ENCODE assay signal across 21 cellular contexts in genomic region chr3:111362286-111363009, GRCh38.
"Had no signal": no experiment of that assay in that cellular context is flagged by ENCODE, and none has a peak within 500 bp of the region (broad histone marks: within the 10 kb centered on the region; RNA-seq: fewer than 3 reads in every experiment).

No MANE protein-coding gene starts in this region.

- H3K27ac Mint-ChIP-seq: activated CD4-positive, alpha-beta T cell treated with anti-CD3 and anti-CD28 coated beads for 36 hours; activated naive CD4-positive, alpha-beta T cell treated with anti-CD3 and anti-CD28 coated beads, Interleukin-2, amount 50 U/mL, for 72 hours; stimulated activated naive CD8-positive, alpha-beta T cell treated with anti-CD3 and anti-CD28 coated beads, Interleukin-15, amount 100 ng/mL, for 72 hours had no signal

- H3K9me3 ChIP-seq: body of pancreas, prostate gland, suprapubic skin had no signal

- H3K36me3 ChIP-seq: prostate gland, suprapubic skin had no signal

- H3K27me3 ChIP-seq: body of pancreas, suprapubic skin had no signal

- ATAC-seq: activated CD4-positive, alpha-beta T cell treated with anti-CD3 and anti-CD28 coated beads for 36 hours; activated naive CD4-positive, alpha-beta T cell treated with anti-CD3 and anti-CD28 coated beads, Interleukin-2, amount 50 U/mL, for 72 hours; body of pancreas; left lobe of liver; right cardiac atrium; stimulated activated naive CD8-positive, alpha-beta T cell treated with anti-CD3 and anti-CD28 coated beads, Interleukin-15, amount 100 ng/mL, for 72 hours had no signal

- H3K4me1 Mint-ChIP-seq: neural crest cell; stimulated activated naive CD8-positive, alpha-beta T cell treated with anti-CD3 and anti-CD28 coated beads, Interleukin-15, amount 100 ng/mL, for 72 hours had no signal

- H3K27me3 Mint-ChIP-seq: stimulated activated naive CD8-positive, alpha-beta T cell treated with anti-CD3 and anti-CD28 coated beads, Interleukin-15, amount 100 ng/mL, for 72 hours had no signal

- H3K4me3 ChIP-seq: body of pancreas, dorsolateral prefrontal cortex, prostate gland, skin epidermis, suprapubic skin had no signal

- H3K9me3 Mint-ChIP-seq: neural crest cell had no signal

- DNase-seq: activated CD4-positive, alpha-beta T cell treated with anti-CD3 and anti-CD28 coated beads for 36 hours; activated CD4-positive, alpha-beta T cell treated with anti-CD3 and anti-CD28 coated beads, Interleukin-2, amount 50 U/mL, for 48 hours; activated gamma-delta T cell; amniotic stem cell; body of pancreas; dorsolateral prefrontal cortex; foreskin fibroblast; islet precursor cell; mammary epithelial cell; right cardiac atrium; stimulated activated CD4-positive, alpha-beta T cell treated with anti-CD3 and anti-CD28 coated beads, Interleukin-15, amount 100 ng/mL, for 24 hours; stimulated activated CD4-positive, alpha-beta T cell treated with anti-CD3 and anti-CD28 coated beads, Interleukin-2, amount 100 ng/mL, for 48 hours; stimulated activated naive CD8-positive, alpha-beta T cell treated with anti-CD3 and anti-CD28 coated beads, Interleukin-15, amount 100 ng/mL, for 72 hours; T-helper 2 cell; trophoblast cell had no signal

- H3K4me3 Mint-ChIP-seq: activated CD4-positive, alpha-beta T cell treated with anti-CD3 and anti-CD28 coated beads for 36 hours; neural crest cell; stimulated activated naive CD8-positive, alpha-beta T cell treated with anti-CD3 and anti-CD28 coated beads, Interleukin-15, amount 100 ng/mL, for 72 hours had no signal

- H3K27ac ChIP-seq: body of pancreas, dorsolateral prefrontal cortex, prostate gland, skin epidermis, suprapubic skin had no signal

- H3K4me1 ChIP-seq: body of pancreas, prostate gland, suprapubic skin had no signal
